ENCODE assay signal across 17 cellular contexts in genomic region chr17:62916684-62917571, GRCh38. TPM values are rescaled to one million over a fixed set of nuclear protein-coding genes. Genes with fewer than 3 reads are reported as not detected.
DNase-seq lines count a peak whose midpoint lies in the region; ATAC-seq and TF ChIP-seq lines count a peak whose summit lies in the region.
"Had no signal": no experiment of that assay in that cellular context is flagged by ENCODE, and none has a peak within 500 bp of the region (broad histone marks: within the 10 kb centered on the region; RNA-seq: fewer than 3 reads in every experiment).

No MANE protein-coding gene starts in this region.

- H3K9ac ChIP-seq in SK-N-MC (ENCODE audit: insufficient read length) (peak overlapping the region; percentile 3), fibroblast of lung (ENCODE audit: insufficient read depth, low read length) (no peak overlapping the region)
- H3K9ac ChIP-seq: KMS-11 had no signal

- no peaks in the 10 kb centered on the region for H3K79me2 ChIP-seq in fibroblast of lung (ENCODE audit: control insufficient read depth, insufficient read depth, low read length)

- no peaks in the 10 kb centered on the region for H4K20me1 ChIP-seq in fibroblast of lung (ENCODE audit: control insufficient read depth, extremely low read depth, insufficient read depth, low read length)

- H3K27me3 ChIP-seq in fibroblast of lung (ENCODE audit: control insufficient read depth, insufficient read depth, low read length), result no peaks in the 10 kb centered on the region
- H3K27me3 ChIP-seq: dorsolateral prefrontal cortex had no signal

- H3K9me3 ChIP-seq in HEK293 (ENCODE audit: control insufficient read depth, insufficient read depth, low read depth, low read length) (no peaks in the 10 kb centered on the region), SK-N-MC (ENCODE audit: low read depth, low read length) (no peaks in the 10 kb centered on the region), fibroblast of lung (ENCODE audit: control insufficient read depth, insufficient read depth, low read depth, low read length) (no peaks in the 10 kb centered on the region), mesodermal cell (ENCODE audit: control insufficient read depth, low read length) (no peaks in the 10 kb centered on the region)
- H3K9me3 ChIP-seq: suprapubic skin had no signal

- H3K4me2 ChIP-seq in fibroblast of lung (ENCODE audit: extremely low read depth, insufficient read depth, low read length), result no peak overlapping the region
- H3K4me2 ChIP-seq: KMS-11 had no signal

- H3K27ac ChIP-seq in HEK293 (ENCODE audit: extremely low read depth, low read depth, low read length), result peak overlapping the region; percentile 10; the same call in 1 of the 2 replicates
- no peak overlapping the region for H3K27ac ChIP-seq in SK-N-MC
- H3K27ac ChIP-seq in fibroblast of lung (ENCODE audit: insufficient read depth, low read length), result no peak overlapping the region
- H3K27ac ChIP-seq in mesodermal cell (ENCODE audit: low read depth, low read length, severe bottlenecking), result peak overlapping the region; percentile 31
- H3K27ac ChIP-seq: dorsolateral prefrontal cortex, KMS-11, suprapubic skin had no signal

- H3K4me1 ChIP-seq in HEK293 (ENCODE audit: control insufficient read depth, insufficient read depth, low read length) (peaks cover 9% of the 10 kb centered on the region; the same call in 1 of the 2 replicates), fibroblast of lung (ENCODE audit: control insufficient read depth, extremely low read depth, insufficient read depth, low read length) (no peaks in the 10 kb centered on the region), mesodermal cell (ENCODE audit: control insufficient read depth, insufficient read depth, low read length, poor library complexity, severe bottlenecking) (peaks cover 11% of the 10 kb centered on the region)
- H3K4me1 ChIP-seq: suprapubic skin had no signal

- no peak for ATAC-seq in HG03439 (IDR thresholded peaks at IDR 0.05; ENCODE audit: unreplicated experiment)

- no peak overlapping the region for H2AFZ ChIP-seq in fibroblast of lung (ENCODE audit: low read length)

- no peaks in the 10 kb centered on the region for H3K36me3 ChIP-seq in HEK293 (ENCODE audit: control insufficient read depth in 2 of 2, insufficient read depth in 1 of 2, low read length in 2 of 2)
- H3K36me3 ChIP-seq in SK-N-MC (ENCODE audit: insufficient read depth, low read length), result no peaks in the 10 kb centered on the region
- no peaks in the 10 kb centered on the region for H3K36me3 ChIP-seq in fibroblast of lung (ENCODE audit: control insufficient read depth, insufficient read depth, low read length)
- no peaks in the 10 kb centered on the region for H3K36me3 ChIP-seq in mesodermal cell (ENCODE audit: control insufficient read depth, insufficient read depth, low read length)
- H3K36me3 ChIP-seq: suprapubic skin had no signal

- CTCF ChIA-PET in HEK293 (lab: Yijun Ruan, JAX), result interaction anchor here (1.1 kb wide), 1 partner anchor 9 kb away, joined by 3 read pairs; no protein-coding TSS in a partner anchor

- POLR2A ChIA-PET in HEK293 (lab: Yijun Ruan, JAX), result interaction anchor here (0.6 kb wide), 1 partner anchor 86 kb away, joined by 3 read pairs; no protein-coding TSS in a partner anchor

- DNase-seq in SK-N-MC (ENCODE audit: low read depth, low spot score) (no peak), fibroblast of lung (ENCODE audit: low read depth in 2 of 2) (peak; percentile 44 to 88), cerebellum (ENCODE audit: low spot score) (no peak), globus pallidus (ENCODE audit: low spot score) (no peak), anterior cingulate cortex (lab: John Stamatoyannopoulos, UW) (no peak)
- DNase-seq: activated CD4-positive, alpha-beta T cell treated with anti-CD3 and anti-CD28 coated beads for 48 hours; activated naive CD8-positive, alpha-beta T cell treated with anti-CD3 and anti-CD28 coated beads, Interleukin-2, amount 10 ng/mL, durations not matched to agents 7 days and 5 days; DMS153; dorsolateral prefrontal cortex; foreskin melanocyte; H9; NCI-H1436 treated with DMSO at 0.1 percent for 48 hours had no signal

- WGBS in mesodermal cell (ENCODE audit: insufficient coverage in 2 of 2), 2 experiments, result 64 to 88% methylated on average over 3 to 4 of the region's 9 CpGs

- H3K4me3 ChIP-seq in HEK293 (ENCODE audit: low read depth, low read length), result no peak overlapping the region
- no peak overlapping the region for H3K4me3 ChIP-seq in SK-N-MC
- H3K4me3 ChIP-seq in fibroblast of lung (replicated peaks in 1 of 4; ENCODE audit: control extremely low read depth in 1 of 4, insufficient read depth in 1 of 4, low read depth in 3 of 4, low read length in 4 of 4), result no peak overlapping the region
- H3K4me3 ChIP-seq in mesodermal cell (ENCODE audit: extremely low read depth, insufficient read depth, low read length, poor library complexity, severe bottlenecking), result no peak overlapping the region
- H3K4me3 ChIP-seq: dorsolateral prefrontal cortex, suprapubic skin had no signal

- TF ChIP-seq CTCF in HEK293 (tag by site-specific recombination; IDR thresholded peaks at IDR 0.05) (no peak), fibroblast of lung (conservative IDR thresholded peaks at IDR 0.05 in 1 of 2, IDR thresholded peaks at IDR 0.05 in 1 of 2; ENCODE audit: low read depth in 1 of 2, low read length in 2 of 2) (no peak)

TF ChIP-seq in HEK293, 187 proteins besides CTCF, POLR2A, EP300 and RAD21 (continues in another document):
- TF ChIP-seq ZNF248 (tag by site-specific recombination; IDR thresholded peaks at IDR 0.05) (no peak), ZNF132 (tag by site-specific recombination; IDR thresholded peaks at IDR 0.05; ENCODE audit: borderline replicate concordance) (no peak), ZEB2 (tag by site-specific recombination; IDR thresholded peaks at IDR 0.05) (0 out of 2 replicates have a peak, but pooled peaks have one; percentile 23), ZBTB17 (tag by site-specific recombination; IDR thresholded peaks at IDR 0.05) (peak; percentile 47), ZNF510 (tag by site-specific recombination; IDR thresholded peaks at IDR 0.05; ENCODE audit: insufficient replicate concordance) (no peak), PRDM10 (tag by site-specific recombination; IDR thresholded peaks at IDR 0.05) (peak; percentile 83), KLF17 (tag by site-specific recombination; IDR thresholded peaks at IDR 0.05) (no peak)
- TF ChIP-seq, protein P1, sequence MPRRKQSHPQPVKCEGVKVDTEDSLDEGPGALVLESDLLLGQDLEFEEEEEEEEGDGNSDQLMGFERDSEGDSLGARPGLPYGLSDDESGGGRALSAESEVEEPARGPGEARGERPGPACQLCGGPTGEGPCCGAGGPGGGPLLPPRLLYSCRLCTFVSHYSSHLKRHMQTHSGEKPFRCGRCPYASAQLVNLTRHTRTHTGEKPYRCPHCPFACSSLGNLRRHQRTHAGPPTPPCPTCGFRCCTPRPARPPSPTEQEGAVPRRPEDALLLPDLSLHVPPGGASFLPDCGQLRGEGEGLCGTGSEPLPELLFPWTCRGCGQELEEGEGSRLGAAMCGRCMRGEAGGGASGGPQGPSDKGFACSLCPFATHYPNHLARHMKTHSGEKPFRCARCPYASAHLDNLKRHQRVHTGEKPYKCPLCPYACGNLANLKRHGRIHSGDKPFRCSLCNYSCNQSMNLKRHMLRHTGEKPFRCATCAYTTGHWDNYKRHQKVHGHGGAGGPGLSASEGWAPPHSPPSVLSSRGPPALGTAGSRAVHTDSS (tag by site-specific recombination; IDR thresholded peaks at IDR 0.05), result no peak

RNA-seq across cellular contexts. Expression of gene TANC2, which starts 49.1 kb away (rescaled TPM):
- 19.3 and 41.9 TPM in 2 replicates for total RNA-seq in fibroblast of lung
- 7.2 and 13.5 TPM in 2 replicates for polyA plus RNA-seq in fibroblast of lung
- polyA plus RNA-seq in fibroblast of lung (2012), result 8.8 and 10.7 TPM in 2 replicates
- 170 and 285 TPM in 2 replicates for polyA minus RNA-seq in fibroblast of lung (ENCODE audit: low replicate concordance)
- polyA plus RNA-seq in mesodermal cell (2013, experiment 1 of 2), result 25.7 TPM
- polyA plus RNA-seq in mesodermal cell (2013, experiment 2 of 2), result 17.5 TPM
- 137 TPM for total RNA-seq in cerebellum

Comparison
In these comparisons a context has a peak if more than half of its experiments do, and no peak if none do; other contexts are left out.
1. H3K27ac ChIP-seq: peak in HEK293 (single experiment) and mesodermal cell (single experiment); none in SK-N-MC (single experiment) and fibroblast of lung (single experiment).
2. DNase-seq: peak in fibroblast of lung (2 of 2); none in SK-N-MC (single experiment), cerebellum (single experiment), globus pallidus (single experiment) and anterior cingulate cortex (0 of 58).